10 cellular contexts compared by ENCODE assay signal in the genomic region with DNA sequence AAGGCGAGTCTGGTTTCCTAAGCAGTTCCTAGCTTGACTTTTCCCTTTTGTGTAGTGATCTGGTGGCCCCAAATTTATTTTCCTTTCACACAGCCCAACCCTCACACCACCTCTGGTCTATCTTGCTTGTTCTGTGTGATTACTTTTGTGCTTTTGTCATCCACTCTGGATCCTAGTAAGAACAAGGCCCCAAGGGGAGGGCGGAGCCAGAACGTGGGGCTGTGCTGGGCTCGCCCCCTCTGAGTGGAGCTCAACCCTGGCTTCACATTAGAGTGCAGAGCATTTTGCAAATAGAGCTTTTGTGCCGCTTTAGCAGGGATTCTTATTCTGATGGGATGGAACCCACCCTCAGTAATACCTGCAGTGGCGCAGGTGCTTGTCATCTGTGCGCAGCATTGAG. TPM values are rescaled to one million over a fixed set of nuclear protein-coding genes. Genes with fewer than 3 reads are reported as not detected.
"Had no signal": no experiment of that assay in that cellular context is flagged by ENCODE, and none has a peak within 500 bp of the region (broad histone marks: within the 10 kb centered on the region; RNA-seq: fewer than 3 reads in every experiment).

No MANE protein-coding gene starts in this region.

RNA-seq across cellular contexts. Expression of gene ZNF578, which starts 31.7 kb away (rescaled TPM):
- total RNA-seq: ascending aorta had no signal

RNA-seq across cellular contexts. Expression of gene ZNF534, which starts 56.1 kb away (rescaled TPM):
- total RNA-seq: activated CD4-positive, alpha-beta memory T cell treated with anti-CD3 and anti-CD28 coated beads, Interleukin-2, amount 10 ng/mL, durations not matched to agents 7 days and 5 days; activated CD4-positive, alpha-beta T cell treated with anti-CD3 and anti-CD28 coated beads, Interleukin-2, amount 10 ng/mL, durations not matched to agents 7 days and 5 days; activated naive CD4-positive, alpha-beta T cell treated with anti-CD3 and anti-CD28 coated beads, Interleukin-2, amount 50 U/mL, for 72 hours; activated naive CD8-positive, alpha-beta T cell treated with anti-CD3 and anti-CD28 coated beads, Interleukin-2, amount 10 ng/mL, durations not matched to agents 7 days and 5 days; activated T-cell treated with anti-CD3 and anti-CD28 coated beads, Interleukin-2, amount 50 U/mL, for 72 hours; ascending aorta; dermis microvascular lymphatic vessel endothelial cell; epithelial cell of proximal tubule; esophagus mucosa; T-helper 1 cell treated with Interleukin-12 subunit alpha and Interleukin-12 subunit beta and Interleukin-4 antibody, amounts not matched to agents 30 ng/mL and 1 ng/mL, for 36 hours had no signal
